Comparison of ENCODE assay signal across 8 cellular contexts in the genomic region with DNA sequence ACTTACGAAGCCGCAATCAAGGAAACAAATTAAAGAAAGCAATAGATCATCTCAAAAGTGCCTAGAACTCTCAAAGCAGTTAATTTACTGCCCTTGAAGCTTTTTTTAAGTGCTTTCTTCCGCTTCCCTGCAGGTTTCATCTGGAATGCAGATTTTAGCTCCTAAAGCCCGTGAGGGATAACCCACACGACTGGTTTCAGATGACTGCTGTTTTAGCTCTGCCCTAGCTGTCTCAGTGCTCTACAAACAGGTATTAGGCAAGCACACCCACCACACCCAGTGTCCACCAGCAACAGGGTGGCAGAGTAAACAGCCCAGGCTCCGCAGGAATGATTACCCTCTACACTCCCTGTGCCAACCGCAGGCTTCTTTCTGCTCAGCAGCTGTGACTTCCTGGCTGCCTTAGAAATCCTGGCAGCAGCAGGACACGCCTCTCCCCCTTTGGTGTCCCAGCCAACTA.
DNase-seq lines count a peak whose midpoint lies in the region; ATAC-seq and TF ChIP-seq lines count a peak whose summit lies in the region.

No MANE protein-coding gene starts in this region.

- peaks cover 7% of the 10 kb centered on the region for H3K36me3 Mint-ChIP-seq in HFFc6 (ENCODE audit: low read depth)

- H3K36me3 ChIP-seq in Peyer's patch (no peaks in the 10 kb centered on the region), smooth muscle cell (ENCODE audit: low read depth) (no peaks in the 10 kb centered on the region), uterus (no peaks in the 10 kb centered on the region)

- H3K27ac ChIP-seq in Peyer's patch (peak overlapping the region in 3 of 4 donors; percentile 67 to 82 (median 74)), right cardiac atrium (ENCODE audit: low read length) (no peak overlapping the region), smooth muscle cell (ENCODE audit: low read depth) (peak overlapping the region; percentile 67), uterus (peak overlapping the region in 1 of 2 donors; percentile 19)

- peak overlapping the region; percentile 89 for H3K4me3 Mint-ChIP-seq in HFFc6

- no peak for TF ChIP-seq CTCF in HFFc6 (IDR thresholded peaks at IDR 0.05)
- no peak for TF ChIP-seq CTCF in Peyer's patch (IDR thresholded peaks at IDR 0.05)
- no peak for TF ChIP-seq CTCF in smooth muscle cell (IDR thresholded peaks at IDR 0.05; ENCODE audit: borderline replicate concordance, insufficient read depth, poor library complexity, severe bottlenecking)
- TF ChIP-seq CTCF in uterus (IDR thresholded peaks at IDR 0.05): no peak

- peak overlapping the region; percentile 74 for H3K4me2 ChIP-seq in smooth muscle cell

- H3K9me3 Mint-ChIP-seq in HFFc6: no peaks in the 10 kb centered on the region

- H3F3A ChIP-seq in smooth muscle cell (ENCODE audit: low read depth): no peaks in the 10 kb centered on the region

- WGBS in right cardiac atrium: 47% methylated on average over 8 of the region's 8 CpGs
- WGBS in smooth muscle cell (ENCODE audit: low lambda C conversion rate): 30% methylated on average over 8 of the region's 8 CpGs

- no peak overlapping the region for H3K9ac ChIP-seq in smooth muscle cell (ENCODE audit: low read depth)

- H3K27me3 ChIP-seq in Peyer's patch: no peaks in the 10 kb centered on the region
- H3K27me3 ChIP-seq in right cardiac atrium (ENCODE audit: control insufficient read depth, insufficient read depth): no peaks in the 10 kb centered on the region
- peaks cover 17% of the 10 kb centered on the region for H3K27me3 ChIP-seq in smooth muscle cell (ENCODE audit: low read depth)
- H3K27me3 ChIP-seq in uterus: no peaks in the 10 kb centered on the region

- H3K4me1 ChIP-seq in Peyer's patch (peaks cover 0 to 15% (median 0%) of the 10 kb centered on the region in 4 donors), right cardiac atrium (ENCODE audit: control insufficient read depth, insufficient read depth, low read length) (no peaks in the 10 kb centered on the region), smooth muscle cell (ENCODE audit: low read depth) (peaks cover 21% of the 10 kb centered on the region), uterus (no peaks in the 10 kb centered on the region)

- DNase-seq in HFFc6 (peak; percentile 48), Peyer's patch (peak in 2 of 3 donors; percentile 75 to 76), right cardiac atrium (peak in 2 of 3 donors; percentile 49 to 53), smooth muscle cell (lab: John Stamatoyannopoulos, UW; ENCODE audit: unreplicated experiment) (no peak), ACHN (no peak), foreskin melanocyte (no peak), uterus (no peak)
- no peak for DNase-seq in activated naive CD4-positive, alpha-beta T cell (lab: John Stamatoyannopoulos, UW)

- TF ChIP-seq POLR2A in Peyer's patch (IDR thresholded peaks at IDR 0.05): no peak
- TF ChIP-seq POLR2A in uterus (IDR thresholded peaks at IDR 0.05): no peak

- peak; percentile 71 to 87 for ATAC-seq in right cardiac atrium

- H3K27ac Mint-ChIP-seq in HFFc6: peak overlapping the region; percentile 98

- H3K9me3 ChIP-seq in Peyer's patch (peaks cover 0 to 3% (median 0%) of the 10 kb centered on the region in 4 donors), right cardiac atrium (ENCODE audit: control insufficient read depth, low read length) (no peaks in the 10 kb centered on the region), smooth muscle cell (replicated peaks; ENCODE audit: low read depth) (no peaks in the 10 kb centered on the region), uterus (no peaks in the 10 kb centered on the region)

- H2AFZ ChIP-seq in smooth muscle cell (ENCODE audit: low read depth): peak overlapping the region; percentile 52

- peaks cover 1% of the 10 kb centered on the region; the same call in 1 of the 2 replicates for H3K27me3 Mint-ChIP-seq in HFFc6 (ENCODE audit: insufficient read depth)

- intact Hi-C loops in right cardiac atrium (cut with DNase I): no loop called here
- intact Hi-C loops in uterus (cut with DNase I; ENCODE audit: low total_unique reads): no loop called here

- H3K4me3 ChIP-seq in Peyer's patch (peak overlapping the region in 2 of 4 donors; percentile 45 to 48), right cardiac atrium (ENCODE audit: low read length) (no peak overlapping the region), smooth muscle cell (peak overlapping the region; percentile 14), uterus (no peak overlapping the region)

- H4K20me1 ChIP-seq in smooth muscle cell (ENCODE audit: low read depth): no peaks in the 10 kb centered on the region

- in situ Hi-C loops in ACHN (cut with HindIII; ENCODE audit: low pct_ligation_motif_present, low pct_unique_long_range_greater_than_20kb, low sequenced_read_pairs): no loop called here

- H3K4me1 Mint-ChIP-seq in HFFc6 (ENCODE audit: low read depth): peaks cover 59% of the 10 kb centered on the region

- H3K79me2 ChIP-seq in smooth muscle cell (ENCODE audit: low read depth): no peaks in the 10 kb centered on the region

Comparison
In these comparisons a context has a peak if more than half of its experiments do, and no peak if none do; other contexts are left out.
1. DNase-seq: peak in HFFc6 (single experiment), Peyer's patch (2 of 3) and right cardiac atrium (2 of 3); none in smooth muscle cell (single experiment), ACHN (single experiment), foreskin melanocyte (single experiment), activated naive CD4-positive, alpha-beta T cell (0 of 4) and uterus (0 of 2).